Comparison of ENCODE assay signal across 8 cellular contexts in the genomic region with DNA sequence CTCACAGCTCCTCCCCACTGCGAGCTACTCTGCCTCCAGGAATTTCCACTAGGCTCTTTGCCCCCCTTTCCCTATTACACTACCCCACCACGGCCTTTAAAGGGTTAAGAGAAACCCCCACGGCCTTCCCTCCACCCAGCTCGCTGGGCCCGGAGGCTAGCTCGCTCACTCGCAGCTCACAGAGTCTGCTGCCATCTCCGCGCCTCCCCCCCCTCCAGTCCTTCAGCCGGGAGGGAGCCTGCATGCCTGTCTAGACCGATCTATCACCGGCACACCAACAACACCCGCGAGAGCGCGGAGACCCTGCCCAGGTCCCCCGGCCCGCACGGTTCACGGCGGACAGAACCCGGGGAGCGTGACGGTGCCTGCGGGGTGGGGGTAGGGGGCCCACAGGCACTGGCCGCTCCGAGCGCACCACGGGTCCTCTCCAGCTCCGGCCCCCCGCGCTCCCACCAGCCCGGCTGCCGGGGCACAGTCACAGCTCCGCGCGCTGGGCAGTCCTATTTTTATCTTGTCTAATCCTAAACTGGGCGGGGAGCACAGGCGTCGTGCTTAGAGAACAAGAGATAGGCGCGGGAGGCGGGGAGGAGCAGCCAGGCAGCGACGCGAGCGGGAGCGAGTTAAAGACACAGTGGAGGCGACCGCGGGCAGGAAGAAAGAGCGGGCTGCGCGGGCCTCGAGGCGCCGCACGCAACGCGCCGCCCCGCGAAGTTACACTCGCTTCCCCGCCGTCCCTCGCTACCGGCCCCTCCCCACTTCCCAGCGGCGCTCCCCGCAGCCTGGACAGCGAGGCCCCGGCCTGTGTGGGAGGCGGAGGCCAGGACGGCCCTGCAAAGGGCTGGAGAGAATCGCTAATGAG. TPM values are rescaled to one million over a fixed set of nuclear protein-coding genes. Genes with fewer than 3 reads are reported as not detected.
DNase-seq lines count a peak whose midpoint lies in the region; ATAC-seq and TF ChIP-seq lines count a peak whose summit lies in the region.

No MANE protein-coding gene starts in this region.

- TF ChIP-seq CTCF in NB4 (IDR thresholded peaks at IDR 0.05; ENCODE audit: low read depth, low read length): no peak
- TF ChIP-seq CTCF in right atrium auricular region (IDR thresholded peaks at IDR 0.05): no peak

- H3K27ac Mint-ChIP-seq in activated naive CD8-positive, alpha-beta T cell: peak overlapping the region; percentile 34

- H3K4me1 Mint-ChIP-seq in activated naive CD8-positive, alpha-beta T cell (ENCODE audit: low read depth): peaks cover 35% of the 10 kb centered on the region

- H3K4me1 ChIP-seq in right atrium auricular region: peaks cover 0 to 64% of the 10 kb centered on the region in 2 donors
- peaks cover 6% of the 10 kb centered on the region for H3K4me1 ChIP-seq in rectal smooth muscle tissue (ENCODE audit: control insufficient read depth, insufficient read depth, low read length)

- no peaks in the 10 kb centered on the region for H3K36me3 ChIP-seq in right atrium auricular region
- no peaks in the 10 kb centered on the region for H3K36me3 ChIP-seq in rectal smooth muscle tissue (ENCODE audit: control insufficient read depth, insufficient read depth, low read length)

- H3K27me3 ChIP-seq in right atrium auricular region (peaks cover 0 to 23% of the 10 kb centered on the region in 2 donors), rectal smooth muscle tissue (ENCODE audit: control insufficient read depth, insufficient read depth, low read length) (peaks cover 4% of the 10 kb centered on the region)

- DNase-seq in COLO668 (lab: John Stamatoyannopoulos, UW; ENCODE audit: unreplicated experiment): peak; percentile 48
- peak; percentile 46 for DNase-seq in NB4 (ENCODE audit: low read depth)
- DNase-seq in right atrium auricular region (ENCODE audit: low spot score): no peak
- no peak for DNase-seq in NK-92 treated with Interleukin-12 subunit alpha and Interleukin-12 subunit beta, amount 100 ng/mL, for 24 hours (lab: John Stamatoyannopoulos, UW)

- no peaks in the 10 kb centered on the region for H3K9me3 ChIP-seq in right atrium auricular region

- H3K27ac ChIP-seq in right atrium auricular region: peak overlapping the region; percentile 82 to 90
- peak overlapping the region; percentile 55 for H3K27ac ChIP-seq in rectal smooth muscle tissue (ENCODE audit: low read depth, low read length)

- peak overlapping the region; percentile 40 for H3K9ac ChIP-seq in rectal smooth muscle tissue (ENCODE audit: low read length)

- no peaks in the 10 kb centered on the region for H3K9me3 Mint-ChIP-seq in activated naive CD8-positive, alpha-beta T cell (ENCODE audit: low read depth)

- ATAC-seq in GM18505 (IDR thresholded peaks at IDR 0.05; ENCODE audit: unreplicated experiment): no peak
- no peak for ATAC-seq in HG03460 (IDR thresholded peaks at IDR 0.05; ENCODE audit: unreplicated experiment)

- TF ChIP-seq POLR2A in NB4 (IDR thresholded peaks at IDR 0.05; ENCODE audit: extremely low read depth, insufficient read length) (no peak), GM18505 (IDR thresholded peaks at IDR 0.05; ENCODE audit: borderline replicate concordance, extremely low read depth, insufficient read depth, insufficient read length) (no peak)

- no peaks in the 10 kb centered on the region for H3K27me3 Mint-ChIP-seq in activated naive CD8-positive, alpha-beta T cell

- H3K36me3 Mint-ChIP-seq in activated naive CD8-positive, alpha-beta T cell: no peaks in the 10 kb centered on the region

- peak overlapping the region; percentile 88 for H3K4me3 Mint-ChIP-seq in activated naive CD8-positive, alpha-beta T cell

- H3K4me3 ChIP-seq in NB4 (ENCODE audit: low read depth, low read length): peak overlapping the region; percentile 78
- H3K4me3 ChIP-seq in right atrium auricular region: peak overlapping the region; percentile 61 to 66
- peak overlapping the region; percentile 65 for H3K4me3 ChIP-seq in rectal smooth muscle tissue (ENCODE audit: low read length)

RNA-seq across cellular contexts. Expression of gene BCOR, which starts 3.5 kb away (rescaled TPM):
- 10 to 100 TPM; 24.3 to 37.1 TPM for total RNA-seq in right atrium auricular region

Comparison
In these comparisons a context has a peak if more than half of its experiments do, and no peak if none do; other contexts are left out.
1. DNase-seq: peak in COLO668 (single experiment) and NB4 (single experiment); none in right atrium auricular region (single experiment) and NK-92 treated with Interleukin-12 subunit alpha and Interleukin-12 subunit beta, amount 100 ng/mL, for 24 hours (single experiment).
2. Peak in every context shown above with its lines, with median percentiles within 50 percentile points of each other: H3K4me3 ChIP-seq.